Comparison of ENCODE assay signal across 11 cellular contexts in genomic region chr4:70714488-70714887, GRCh38.
A peak's percentile ranks its signal among the peaks of the same experiment; 100 is the strongest.
DNase-seq lines count a peak whose midpoint lies in the region; ATAC-seq lines count a peak whose summit lies in the region.
"Had no signal": no experiment of that assay in that cellular context is flagged by ENCODE, and none has a peak within 500 bp of the region (broad histone marks: within the 10 kb centered on the region; RNA-seq: fewer than 3 reads in every experiment).

No MANE protein-coding gene starts in this region.

- DNase-seq in epithelial cell of prostate (ENCODE audit: low read depth, low spot score) (no peak), DMS79 (lab: John Stamatoyannopoulos, UW) (no peak), DMS114 treated with DMSO at 0.1 percent for 48 hours (lab: John Stamatoyannopoulos, UW; ENCODE audit: unreplicated experiment) (no peak), NCI-H187 (lab: John Stamatoyannopoulos, UW) (no peak)
- DNase-seq: activated CD4-positive, alpha-beta T cell treated with anti-CD3 and anti-CD28 coated beads, Interleukin-2, amount 50 U/mL, for 48 hours; CD4-positive, alpha-beta T cell; stimulated activated naive CD4-positive, alpha-beta T cell treated with Interleukin-2 at 50 U/mL for 16 hours had no signal

- H3K27ac ChIP-seq in epithelial cell of prostate = peak overlapping the region; percentile 54

- ATAC-seq in GM18502 (IDR thresholded peaks at IDR 0.05; ENCODE audit: poor library complexity, unreplicated experiment) (peak; percentile 61), GM21526 (IDR thresholded peaks at IDR 0.05; ENCODE audit: low FRiP score, unreplicated experiment) (peak; percentile 64), HG03159 (IDR thresholded peaks at IDR 0.05; ENCODE audit: unreplicated experiment) (peak; percentile 52), GM19324 (IDR thresholded peaks at IDR 0.05; ENCODE audit: low FRiP score, unreplicated experiment) (no peak)
